17 cellular contexts compared by ENCODE assay signal in genomic region chr16:71851726-71852125, GRCh38.
"Had no signal": no experiment of that assay in that cellular context is flagged by ENCODE, and none has a peak within 500 bp of the region (broad histone marks: within the 10 kb centered on the region; RNA-seq: fewer than 3 reads in every experiment).

No MANE protein-coding gene starts in this region.

- DNase-seq: activated CD4-positive, alpha-beta memory T cell treated with anti-CD3 and anti-CD28 coated beads for 36 hours; activated naive CD4-positive, alpha-beta T cell treated with Interleukin-2 at 50 U/mL for 16 hours; kidney; left ventricle myocardium superior; stimulated activated CD4-positive, alpha-beta T cell treated with anti-CD3 and anti-CD28 coated beads, Interleukin-4, amount 100 ng/mL, for 1 hour; stimulated activated CD8-positive, alpha-beta memory T cell treated with anti-CD3 and anti-CD28 coated beads, Interleukin-4, amount 100 ng/mL, for 48 hours; stomach; T1000; tibial artery had no signal

- H3K9me3 ChIP-seq: stomach, tibial artery had no signal

- H3K27ac Mint-ChIP-seq: activated CD4-positive, alpha-beta memory T cell treated with anti-CD3 and anti-CD28 coated beads for 36 hours had no signal

- H3K27me3 Mint-ChIP-seq: activated CD4-positive, alpha-beta memory T cell treated with anti-CD3 and anti-CD28 coated beads for 36 hours had no signal

- H2AFZ ChIP-seq: hepatocyte, parathyroid adenoma had no signal

- H3K4me3 ChIP-seq: cardiac muscle cell, hepatocyte, stomach, tibial artery had no signal

- H3K27me3 ChIP-seq: cardiac muscle cell, hepatocyte, stomach, tibial artery had no signal

- H3K9ac ChIP-seq: parathyroid adenoma had no signal

- H3K4me1 ChIP-seq: parathyroid adenoma had no signal

- H3K4me3 Mint-ChIP-seq: activated CD4-positive, alpha-beta memory T cell treated with anti-CD3 and anti-CD28 coated beads for 36 hours; activated T-helper 1 cell treated with anti-CD3 and anti-CD28 coated beads, Interleukin-12 subunit alpha, Interleukin-12 subunit beta, Interleukin-2, Interleukin-4 antibody, amounts not matched to agents 30 ng/mL and 10 ng/mL and 1 ng/mL, durations not matched to agents 14 hours and 24 hours and 36 hours; neural crest cell had no signal

- H3K9me3 Mint-ChIP-seq: activated CD4-positive, alpha-beta memory T cell treated with anti-CD3 and anti-CD28 coated beads for 36 hours; activated T-helper 1 cell treated with anti-CD3 and anti-CD28 coated beads, Interleukin-12 subunit alpha, Interleukin-12 subunit beta, Interleukin-2, Interleukin-4 antibody, amounts not matched to agents 30 ng/mL and 10 ng/mL and 1 ng/mL, durations not matched to agents 14 hours and 24 hours and 36 hours; neural crest cell had no signal

- H3K27ac ChIP-seq: cardiac muscle cell, hepatocyte, parathyroid adenoma, stomach, tibial artery, VCaP had no signal

- H3K4me2 ChIP-seq: hepatocyte had no signal

- FAIRE-seq: colon, endothelial cell of umbilical vein, kidney had no signal

- ATAC-seq: left ventricle myocardium superior had no signal
